8 cellular contexts compared by ENCODE assay signal in genomic region chr16:28977703-28978641, GRCh38. TPM values are rescaled to one million over a fixed set of nuclear protein-coding genes. Genes with fewer than 3 reads are reported as not detected.
DNase-seq lines count a peak whose midpoint lies in the region; ATAC-seq and TF ChIP-seq lines count a peak whose summit lies in the region.

No MANE protein-coding gene starts in this region.

- intact Hi-C loops in Right ventricle myocardium inferior (cut with DNase I) (no loop called here), ovary (cut with DNase I) (no loop called here)

- DNase-seq in cardiac muscle cell (ENCODE audit: low read depth in 1 of 2, low spot score in 1 of 2): peak in 1 of 2 donors; percentile 30
- no peak for DNase-seq in Right ventricle myocardium inferior (ENCODE audit: missing footprints)
- DNase-seq in NCI-H526 treated with DMSO at 0.1 percent for 48 hours (lab: John Stamatoyannopoulos, UW): peak; percentile 5
- DNase-seq in fibroblast of pulmonary artery (ENCODE audit: low read depth): no peak
- DNase-seq in type B pancreatic cell (ENCODE audit: extremely low spot score, unreplicated experiment): no peak
- DNase-seq in medulla oblongata (ENCODE audit: extremely low spot score): no peak
- DNase-seq in suprapubic skin (ENCODE audit: low spot score in 2 of 2): no peak
- DNase-seq in ovary: no peak

- peaks cover 11% of the 10 kb centered on the region for H3K4me1 Mint-ChIP-seq in type B pancreatic cell (ENCODE audit: unreplicated experiment)

- ATAC-seq in Right ventricle myocardium inferior: no peak

- H3K36me3 ChIP-seq in cardiac muscle cell (peaks cover 3% of the 10 kb centered on the region), suprapubic skin (peaks cover 54% of the 10 kb centered on the region), ovary (no peaks in the 10 kb centered on the region)

- TF ChIP-seq EP300 in suprapubic skin (IDR thresholded peaks at IDR 0.05) (no peak), ovary (IDR thresholded peaks at IDR 0.05) (no peak)

- peak; percentile 34 for TF ChIP-seq CTCF in cardiac muscle cell (IDR thresholded peaks at IDR 0.05; ENCODE audit: low read depth, low read length)
- TF ChIP-seq CTCF in fibroblast of pulmonary artery (IDR thresholded peaks at IDR 0.05; ENCODE audit: low read length, missing control alignments): peak; percentile 39
- peak; percentile 58 for TF ChIP-seq CTCF in type B pancreatic cell (conservative IDR thresholded peaks at IDR 0.05)
- peak in 1 of 2 donors; percentile 58 for TF ChIP-seq CTCF in suprapubic skin (IDR thresholded peaks at IDR 0.05)
- TF ChIP-seq CTCF in ovary (IDR thresholded peaks at IDR 0.05): no peak

- H3K9me3 ChIP-seq in cardiac muscle cell (ENCODE audit: low read depth): no peaks in the 10 kb centered on the region
- no peaks in the 10 kb centered on the region for H3K9me3 ChIP-seq in suprapubic skin
- H3K9me3 ChIP-seq in ovary: no peaks in the 10 kb centered on the region

- TF ChIP-seq POLR2A in suprapubic skin (IDR thresholded peaks at IDR 0.05) (no peak), ovary (IDR thresholded peaks at IDR 0.05) (no peak)

- no peaks in the 10 kb centered on the region for H3K27me3 Mint-ChIP-seq in type B pancreatic cell

- H3K36me3 Mint-ChIP-seq in type B pancreatic cell: no peaks in the 10 kb centered on the region

- H3K27ac ChIP-seq in cardiac muscle cell: no peak overlapping the region
- no peak overlapping the region for H3K27ac ChIP-seq in suprapubic skin
- H3K27ac ChIP-seq in ovary: no peak overlapping the region

- H3K4me3 ChIP-seq in cardiac muscle cell (no peak overlapping the region), fibroblast of pulmonary artery (replicated peaks; ENCODE audit: low read depth, low read length) (no peak overlapping the region), suprapubic skin (no peak overlapping the region), ovary (no peak overlapping the region)

- WGBS in suprapubic skin: 75% methylated on average over 11 of the region's 11 CpGs
- WGBS in ovary, 3 donors: 79 to 83% (median 80%) methylated on average over 11 of the region's 11 CpGs

- peak overlapping the region; percentile 37 for H3K4me3 Mint-ChIP-seq in type B pancreatic cell

- H3K4me1 ChIP-seq in cardiac muscle cell (ENCODE audit: low read depth): no peaks in the 10 kb centered on the region
- H3K4me1 ChIP-seq in suprapubic skin: peaks cover 23% of the 10 kb centered on the region
- peaks cover 3% of the 10 kb centered on the region for H3K4me1 ChIP-seq in ovary (ENCODE audit: insufficient read depth)

- H3K27ac Mint-ChIP-seq in type B pancreatic cell: peak overlapping the region; percentile 41

- H3K27me3 ChIP-seq in cardiac muscle cell (no peaks in the 10 kb centered on the region), suprapubic skin (no peaks in the 10 kb centered on the region), ovary (no peaks in the 10 kb centered on the region)

- no peaks in the 10 kb centered on the region for H3K9me3 Mint-ChIP-seq in type B pancreatic cell

RNA-seq across cellular contexts. Expression of gene SPNS1, which starts 3.4 kb away (rescaled TPM):
- 54.4 and 69.8 TPM in 2 replicates for total RNA-seq in cardiac muscle cell
- 80.2 and 98.9 TPM in 2 replicates for polyA plus RNA-seq in cardiac muscle cell
- 18.2 TPM for total RNA-seq in Right ventricle myocardium inferior
- 54.5 and 61.2 TPM in 2 replicates for total RNA-seq in type B pancreatic cell (ENCODE audit: low replicate concordance)
- total RNA-seq in suprapubic skin: 10 to 100 TPM; 26.0 to 42.8 (median 32.7) TPM
- 10 to 100 TPM; 10.1 to 25.5 (median 17.4) TPM for total RNA-seq in ovary
- polyA plus RNA-seq in ovary: 10 to 100 TPM in 1 of 2 donors, 1 to 10 TPM in 1; 4.5 to 23.7 TPM

RNA-seq across cellular contexts. Expression of gene LAT, which starts 6.9 kb away (rescaled TPM):
- total RNA-seq in cardiac muscle cell: 1.2 and 1.5 TPM in 2 replicates
- polyA plus RNA-seq in cardiac muscle cell: 0.56 and 0.83 TPM in 2 replicates
- total RNA-seq in Right ventricle myocardium inferior: 1.9 TPM
- 3.8 and 8.5 TPM in 2 replicates for total RNA-seq in type B pancreatic cell (ENCODE audit: low replicate concordance)
- total RNA-seq in suprapubic skin: 10 to 100 TPM in 2 of 4 donors, 1 to 10 TPM in 2; 1.3 to 17.9 (median 9.9) TPM
- total RNA-seq in ovary: 1 to 10 TPM; 2.6 to 6.0 (median 4.6) TPM
- 1 to 10 TPM; 1.0 to 4.8 TPM for polyA plus RNA-seq in ovary

RNA-seq across cellular contexts. Expression of gene NFATC2IP, which starts 27.2 kb away (rescaled TPM):
- 32.9 and 71.6 TPM in 2 replicates for total RNA-seq in cardiac muscle cell
- 46.5 and 49.8 TPM in 2 replicates for polyA plus RNA-seq in cardiac muscle cell
- total RNA-seq in Right ventricle myocardium inferior: 16.4 TPM
- total RNA-seq in type B pancreatic cell (ENCODE audit: low replicate concordance): 41.3 and 64.4 TPM in 2 replicates
- total RNA-seq in suprapubic skin: 10 to 100 TPM; 26.4 to 65.3 (median 35.1) TPM
- 10 to 100 TPM; 18.8 to 29.2 (median 23.3) TPM for total RNA-seq in ovary
- 10 to 100 TPM; 17.9 to 31.5 TPM for polyA plus RNA-seq in ovary

RNA-seq across cellular contexts. Expression of gene CD19, which starts 46.2 kb away (rescaled TPM):
- total RNA-seq in cardiac muscle cell (0.07 and 1.1 TPM in 2 replicates), Right ventricle myocardium inferior (not detected), type B pancreatic cell (ENCODE audit: low replicate concordance) (not detected in 2 replicates), suprapubic skin (1 to 10 TPM in 1 of 4 donors, under 1 TPM in 1, not detected in 2; 0.47 to 2.0 TPM), ovary (1 to 10 TPM in 3 of 7 donors, under 1 TPM in 3, not detected in 1; 0.71 to 1.5 (median 1.1) TPM)
- polyA plus RNA-seq in cardiac muscle cell (1.3 TPM in 1 of 2 replicates, not detected in the other), ovary (1 to 10 TPM in 1 of 2 donors, under 1 TPM in 1; 0.40 to 2.5 TPM)

RNA-seq across cellular contexts. Expression of gene RABEP2, which starts 52.9 kb away (rescaled TPM):
- total RNA-seq in cardiac muscle cell (74.0 and 87.3 TPM in 2 replicates), Right ventricle myocardium inferior (22.3 TPM), type B pancreatic cell (ENCODE audit: low replicate concordance) (23.3 and 44.4 TPM in 2 replicates), suprapubic skin (100 to 1,000 TPM in 1 of 4 donors, 10 to 100 TPM in 3; 66.7 to 108 (median 81.5) TPM), ovary (10 to 100 TPM in 5 of 7 donors, 1 to 10 TPM in 2; 5.1 to 13.9 (median 11.3) TPM)
- polyA plus RNA-seq in cardiac muscle cell (30.8 and 34.4 TPM in 2 replicates), ovary (10 to 100 TPM in 1 of 2 donors, under 1 TPM in 1; 0.32 to 14.8 TPM)

Comparison
In these comparisons a context has a peak if more than half of its experiments do, and no peak if none do; other contexts are left out.
1. CTCF ChIP-seq: peak in cardiac muscle cell (single experiment), fibroblast of pulmonary artery (single experiment) and type B pancreatic cell (single experiment); none in ovary (0 of 3).